ENCODE assay signal across 8 cellular contexts in genomic region chr19:36014029-36014924, GRCh38. TPM values are rescaled to one million over a fixed set of nuclear protein-coding genes. Genes with fewer than 3 reads are reported as not detected.
DNase-seq lines count a peak whose midpoint lies in the region; ATAC-seq and TF ChIP-seq lines count a peak whose summit lies in the region.

ALKBH6 (minus strand) TSS chr19:36014213; CDS start chr19:36013397, 816 bp downstream.

- TF ChIP-seq CTCF in SU-DHL-6 (IDR thresholded peaks at IDR 0.05; ENCODE audit: insufficient read depth, low read length, poor library complexity, severe bottlenecking) (no peak), ovary (IDR thresholded peaks at IDR 0.05) (no peak), thyroid gland (IDR thresholded peaks at IDR 0.05) (no peak)

- TF ChIP-seq POLR2A in GM10847 (IDR thresholded peaks at IDR 0.05; ENCODE audit: extremely low read depth, insufficient read length) = peak; percentile 58
- TF ChIP-seq POLR2A in ovary (IDR thresholded peaks at IDR 0.05) = peak; percentile 27
- TF ChIP-seq POLR2A in thyroid gland (IDR thresholded peaks at IDR 0.05) = peak in 1 of 2 donors; percentile 45

- no peaks in the 10 kb centered on the region for H3K27me3 ChIP-seq in SU-DHL-6 (ENCODE audit: low read length)
- H3K27me3 ChIP-seq in ovary = no peaks in the 10 kb centered on the region
- H3K27me3 ChIP-seq in thyroid gland = no peaks in the 10 kb centered on the region

- H3K27ac Mint-ChIP-seq in activated naive CD8-positive, alpha-beta T cell treated with anti-CD3 and anti-CD28 coated beads, Interleukin-2, amount 10 ng/mL, durations not matched to agents 7 days and 5 days = peak within 1 kb of the TSS; percentile 93

- H3K36me3 Mint-ChIP-seq in activated naive CD8-positive, alpha-beta T cell treated with anti-CD3 and anti-CD28 coated beads, Interleukin-2, amount 10 ng/mL, durations not matched to agents 7 days and 5 days = peaks cover 13% of the 10 kb centered on the region

- intact Hi-C loops in Right ventricle myocardium inferior (cut with DNase I) (loop anchor here (1.0 to 5.0 kb wide), 2 partner anchors 40 to 82 kb away; partner anchors contain the start of genes THAP8 and WDR62), ovary (cut with DNase I) (no loop called here), thyroid gland (cut with DNase I) (loop anchor here (5.0 kb wide), 1 partner anchor 38 kb away; the partner anchor contains the start of genes THAP8 and WDR62)

- peak; percentile 97 for ATAC-seq in HG02678 (IDR thresholded peaks at IDR 0.05; ENCODE audit: unreplicated experiment)
- peak; percentile 97 for ATAC-seq in activated naive CD8-positive, alpha-beta T cell treated with anti-CD3 and anti-CD28 coated beads, Interleukin-2, amount 10 ng/mL, durations not matched to agents 7 days and 5 days (ENCODE audit: low read depth)
- ATAC-seq in Right ventricle myocardium inferior = peak; percentile 99

- POLR2A ChIA-PET in activated naive CD8-positive, alpha-beta T cell treated with anti-CD3 and anti-CD28 coated beads, Interleukin-2, amount 10 ng/mL, durations not matched to agents 7 days and 5 days (lab: Charles Lee) = interaction anchor here (0.6 to 2.8 kb wide), 14 partner anchors 9 to 132 kb away, joined by 3 to 11 read pairs (median 4); partner anchors contain the start of genes POLR2I, TBCB, THAP8 and WDR62

- H3K9me3 Mint-ChIP-seq in activated naive CD8-positive, alpha-beta T cell treated with anti-CD3 and anti-CD28 coated beads, Interleukin-2, amount 10 ng/mL, durations not matched to agents 7 days and 5 days = no peaks in the 10 kb centered on the region

- H3K36me3 ChIP-seq in SU-DHL-6 (ENCODE audit: low read length) (no peaks in the 10 kb centered on the region), ovary (no peaks in the 10 kb centered on the region), thyroid gland (no peaks in the 10 kb centered on the region)

- H3K4me1 ChIP-seq in ovary (ENCODE audit: insufficient read depth) (peaks cover 2% of the 10 kb centered on the region), thyroid gland (peaks cover 18% of the 10 kb centered on the region in 2 donors)

- 2 to 4% (median 2%) methylated on average over 42 of the region's 42 CpGs for WGBS in ovary, 3 donors
- 1 to 5% methylated on average over 27 to 37 of the region's 42 CpGs for WGBS in thyroid gland, 2 donors

- no peaks in the 10 kb centered on the region for H3K27me3 Mint-ChIP-seq in activated naive CD8-positive, alpha-beta T cell treated with anti-CD3 and anti-CD28 coated beads, Interleukin-2, amount 10 ng/mL, durations not matched to agents 7 days and 5 days

- H3F3A ChIP-seq in SU-DHL-6 (ENCODE audit: insufficient read depth) = peaks cover 7% of the 10 kb centered on the region; the same call in 1 of the 2 replicates

- H3K4me3 Mint-ChIP-seq in activated naive CD8-positive, alpha-beta T cell treated with anti-CD3 and anti-CD28 coated beads, Interleukin-2, amount 10 ng/mL, durations not matched to agents 7 days and 5 days = peak within 1 kb of the TSS; percentile 92

- peak within 1 kb of the TSS; percentile 88 for H3K9ac ChIP-seq in SU-DHL-6 (ENCODE audit: low read length)

- DNase-seq in NCI-H128 (lab: John Stamatoyannopoulos, UW; ENCODE audit: unreplicated experiment) = peak; percentile 99
- DNase-seq in activated naive CD8-positive, alpha-beta T cell treated with anti-CD3 and anti-CD28 coated beads, Interleukin-2, amount 10 ng/mL, durations not matched to agents 7 days and 5 days = peak; percentile 98
- DNase-seq in Right ventricle myocardium inferior (ENCODE audit: missing footprints) = peak; percentile 100
- peak; percentile 99 to 100 (median 99) for DNase-seq in ovary
- DNase-seq in thyroid gland = peak; percentile 100

- H3K4me3 ChIP-seq in SU-DHL-6 (ENCODE audit: insufficient read depth, low read length, poor library complexity, severe bottlenecking) (peak within 1 kb of the TSS; percentile 90), ovary (peak within 1 kb of the TSS; percentile 66), thyroid gland (replicated peaks in 1 of 3) (peak within 1 kb of the TSS in 2 of 3 donors; percentile 53 to 66)

- H2AFZ ChIP-seq in SU-DHL-6 (ENCODE audit: low read depth, low read length, severe bottlenecking) = peak within 1 kb of the TSS; percentile 82

- peak within 1 kb of the TSS; percentile 83 for H3K4me2 ChIP-seq in SU-DHL-6 (ENCODE audit: low read depth, low read length, poor library complexity, severe bottlenecking)

- H3K27ac ChIP-seq in SU-DHL-6 (ENCODE audit: low read depth, low read length) = peak within 1 kb of the TSS; percentile 18; the same call in 1 of the 2 replicates
- H3K27ac ChIP-seq in ovary = peak within 1 kb of the TSS; percentile 33 to 70
- peak within 1 kb of the TSS; percentile 62 to 78 (median 68) for H3K27ac ChIP-seq in thyroid gland

- peaks cover 12% of the 10 kb centered on the region; the same call in 1 of the 2 replicates for H3K79me2 ChIP-seq in SU-DHL-6 (ENCODE audit: insufficient read depth, low read length)

- H3K9me2 ChIP-seq in SU-DHL-6 (replicated peaks; ENCODE audit: insufficient read depth, low read length) = no peaks in the 10 kb centered on the region

- peaks cover 35% of the 10 kb centered on the region for H3K4me1 Mint-ChIP-seq in activated naive CD8-positive, alpha-beta T cell treated with anti-CD3 and anti-CD28 coated beads, Interleukin-2, amount 10 ng/mL, durations not matched to agents 7 days and 5 days

- H3K9me3 ChIP-seq in SU-DHL-6 (ENCODE audit: insufficient read depth, low read length) = no peaks in the 10 kb centered on the region
- no peaks in the 10 kb centered on the region for H3K9me3 ChIP-seq in ovary
- H3K9me3 ChIP-seq in thyroid gland = no peaks in the 10 kb centered on the region

- no peaks in the 10 kb centered on the region for H4K20me1 ChIP-seq in SU-DHL-6 (ENCODE audit: low read depth, low read length)

- TF ChIP-seq EP300 in ovary (IDR thresholded peaks at IDR 0.05) = no peak

RNA-seq across cellular contexts. Expression of gene ALKBH6, which starts in this region (rescaled TPM):
- total RNA-seq in activated naive CD8-positive, alpha-beta T cell treated with anti-CD3 and anti-CD28 coated beads, Interleukin-2, amount 10 ng/mL, durations not matched to agents 7 days and 5 days = 10 to 100 TPM; 56.4 to 61.1 TPM
- 12.1 TPM for total RNA-seq in Right ventricle myocardium inferior
- total RNA-seq in ovary = 10 to 100 TPM; 12.7 to 25.5 (median 18.6) TPM
- 10 to 100 TPM; 17.7 to 18.3 TPM for polyA plus RNA-seq in ovary
- 10 to 100 TPM; 15.4 to 60.9 (median 32.0) TPM for total RNA-seq in thyroid gland

Comparison
In these comparisons a context has a peak if more than half of its experiments do, and no peak if none do; other contexts are left out.
1. Peak in every context shown above with its lines: DNase-seq, ATAC-seq, H3K4me3 ChIP-seq and H3K27ac ChIP-seq.
2. H3K27ac ChIP-seq: peak in every context shown above with its lines; median percentile 68 in thyroid gland; 52 in ovary; 18 in SU-DHL-6.
3. intact Hi-C loops: an anchor here in Right ventricle myocardium inferior (1.0 to 5.0 kb wide) and thyroid gland (5.0 kb wide); none called in ovary.